ENCODE assay signal across 15 cellular contexts in the genomic region with DNA sequence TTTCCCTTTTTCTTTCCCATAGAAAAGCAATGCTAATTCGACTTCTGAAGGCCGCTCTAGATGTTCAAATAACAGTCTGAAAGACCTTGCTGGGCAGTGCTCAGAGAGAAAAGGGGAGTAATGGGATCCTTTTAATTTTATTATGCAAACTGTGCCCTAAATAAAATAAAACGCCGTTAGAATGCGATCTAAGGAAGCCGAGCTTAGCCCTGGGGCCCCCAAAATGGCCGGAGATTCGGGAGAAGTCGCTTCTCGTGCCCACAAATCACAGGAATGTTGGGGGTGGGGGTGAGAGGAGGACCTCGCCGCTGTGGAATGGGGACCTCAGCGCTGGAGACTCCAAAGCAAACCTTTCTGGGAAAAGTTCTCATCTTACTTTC. TPM values are rescaled to one million over a fixed set of nuclear protein-coding genes. Genes with fewer than 3 reads are reported as not detected.
DNase-seq lines count a peak whose midpoint lies in the region; ATAC-seq and TF ChIP-seq lines count a peak whose summit lies in the region.
"Had no signal": no experiment of that assay in that cellular context is flagged by ENCODE, and none has a peak within 500 bp of the region (broad histone marks: within the 10 kb centered on the region; RNA-seq: fewer than 3 reads in every experiment).

No MANE protein-coding gene starts in this region.

- H3K79me1 ChIP-seq in trophoblast cell (ENCODE audit: low read length) = no peaks in the 10 kb centered on the region

- H4K91ac ChIP-seq in trophoblast cell (ENCODE audit: low read depth, low read length) = no peak overlapping the region

- no peak for ATAC-seq in activated CD8-positive, alpha-beta memory T cell treated with anti-CD3 and anti-CD28 coated beads, Interleukin-2, amount 10 ng/mL, durations not matched to agents 7 days and 5 days
- ATAC-seq: esophagus mucosa had no signal

- H3K27ac Mint-ChIP-seq in activated CD8-positive, alpha-beta memory T cell treated with anti-CD3 and anti-CD28 coated beads, Interleukin-2, amount 10 ng/mL, durations not matched to agents 7 days and 5 days = peak overlapping the region; percentile 33

- no peak for DNase-seq in activated CD8-positive, alpha-beta memory T cell treated with anti-CD3 and anti-CD28 coated beads, Interleukin-2, amount 10 ng/mL, durations not matched to agents 7 days and 5 days
- no peak for DNase-seq in activated CD8-positive, alpha-beta memory T cell treated with anti-CD3 and anti-CD28 coated beads, Interleukin-2, amount 50 U/mL, for 4 hours
- DNase-seq in astrocyte of the cerebellum (ENCODE audit: low read depth) (no peak), kidney epithelial cell (ENCODE audit: low read depth) (no peak), smooth muscle cell (lab: John Stamatoyannopoulos, UW; ENCODE audit: unreplicated experiment) (no peak), SKM-1 (lab: John Stamatoyannopoulos, UW; ENCODE audit: unreplicated experiment) (no peak), trophoblast cell (no peak), kidney glomerular epithelial cell (lab: John Stamatoyannopoulos, UW) (no peak)
- DNase-seq: activated T-cell treated with anti-CD3 and anti-CD28 coated beads, Interleukin-2, amount 50 U/mL, for 1 hour; DND-41; NCI-H1417 treated with DMSO at 0.1 percent for 48 hours; NCI-H526 treated with DMSO at 0.1 percent for 48 hours; stimulated activated CD8-positive, alpha-beta memory T cell treated with anti-CD3 and anti-CD28 coated beads, Interleukin-4, amount 100 ng/mL, for 48 hours had no signal

- H3K18ac ChIP-seq in trophoblast cell (ENCODE audit: low read length) = no peak overlapping the region

- H3K23ac ChIP-seq in trophoblast cell (ENCODE audit: low read length) = no peak overlapping the region

- no peaks in the 10 kb centered on the region for H4K20me1 ChIP-seq in smooth muscle cell (ENCODE audit: low read depth)

- no peaks in the 10 kb centered on the region for H3F3A ChIP-seq in smooth muscle cell (ENCODE audit: low read depth)

- H3K14ac ChIP-seq in trophoblast cell (ENCODE audit: low read length) = no peak overlapping the region

- no peaks in the 10 kb centered on the region for H3K79me2 ChIP-seq in smooth muscle cell (ENCODE audit: low read depth)
- H3K79me2 ChIP-seq in trophoblast cell (ENCODE audit: control insufficient read depth, insufficient read depth, low read length, poor library complexity) = no peaks in the 10 kb centered on the region

- H2BK5ac ChIP-seq in trophoblast cell (ENCODE audit: low read depth, low read length, poor library complexity) = no peak overlapping the region

- H2BK12ac ChIP-seq in trophoblast cell (ENCODE audit: low read length) = no peak overlapping the region

- no peak overlapping the region for H3K9ac ChIP-seq in smooth muscle cell (ENCODE audit: low read depth)
- H3K9ac ChIP-seq in trophoblast cell (ENCODE audit: low read length) = no peak overlapping the region

- H2AK5ac ChIP-seq in trophoblast cell (ENCODE audit: low read length) = no peak overlapping the region

- peak overlapping the region; percentile 74 for H3K4me2 ChIP-seq in smooth muscle cell
- no peak overlapping the region for H3K4me2 ChIP-seq in trophoblast cell (ENCODE audit: low read length)

- no peaks in the 10 kb centered on the region for H3K9me3 ChIP-seq in smooth muscle cell (replicated peaks; ENCODE audit: low read depth)
- H3K9me3 ChIP-seq in trophoblast cell (ENCODE audit: insufficient read depth, low read depth, low read length) = peaks cover 2% of the 10 kb centered on the region

- in situ Hi-C loops in astrocyte of the cerebellum (cut with HindIII; ENCODE audit: low sequenced_read_pairs) = no loop called here

- peak overlapping the region; percentile 55 for H3K4me3 ChIP-seq in astrocyte of the cerebellum (ENCODE audit: low read depth, low read length)
- peak overlapping the region; percentile 65 for H3K4me3 ChIP-seq in kidney epithelial cell (ENCODE audit: low read depth, low read length)
- H3K4me3 ChIP-seq in smooth muscle cell = no peak overlapping the region
- H3K4me3 ChIP-seq in trophoblast cell (ENCODE audit: low read depth, low read length) = no peak overlapping the region

- no peak overlapping the region for H3K4me3 Mint-ChIP-seq in activated CD8-positive, alpha-beta memory T cell treated with anti-CD3 and anti-CD28 coated beads, Interleukin-2, amount 10 ng/mL, durations not matched to agents 7 days and 5 days

- no peaks in the 10 kb centered on the region for H3K9me3 Mint-ChIP-seq in activated CD8-positive, alpha-beta memory T cell treated with anti-CD3 and anti-CD28 coated beads, Interleukin-2, amount 10 ng/mL, durations not matched to agents 7 days and 5 days (ENCODE audit: low read depth)

- H3K36me3 Mint-ChIP-seq in activated CD8-positive, alpha-beta memory T cell treated with anti-CD3 and anti-CD28 coated beads, Interleukin-2, amount 10 ng/mL, durations not matched to agents 7 days and 5 days = peaks cover 7% of the 10 kb centered on the region

- H4K12ac ChIP-seq in trophoblast cell (ENCODE audit: low read depth, low read length) = no peak overlapping the region

- peaks cover 84% of the 10 kb centered on the region for H3K27me3 Mint-ChIP-seq in activated CD8-positive, alpha-beta memory T cell treated with anti-CD3 and anti-CD28 coated beads, Interleukin-2, amount 10 ng/mL, durations not matched to agents 7 days and 5 days

- H3K4me1 ChIP-seq in smooth muscle cell (ENCODE audit: low read depth) (peaks cover 26% of the 10 kb centered on the region), trophoblast cell (ENCODE audit: control insufficient read depth in 1 of 2, insufficient read depth in 2 of 2, low read length in 2 of 2) (peaks cover 16 to 20% of the 10 kb centered on the region in 2 experiments)

- peaks cover 34% of the 10 kb centered on the region for H3K27me3 ChIP-seq in kidney epithelial cell (ENCODE audit: control insufficient read depth, insufficient read depth, low read length)
- H3K27me3 ChIP-seq in smooth muscle cell (ENCODE audit: low read depth) = peaks cover 100% of the 10 kb centered on the region
- H3K27me3 ChIP-seq in trophoblast cell (ENCODE audit: insufficient read depth, low read length) = peaks cover 71% of the 10 kb centered on the region

- H3K36me3 ChIP-seq in kidney epithelial cell (ENCODE audit: control insufficient read depth, insufficient read depth, low read length) (no peaks in the 10 kb centered on the region), smooth muscle cell (ENCODE audit: low read depth) (no peaks in the 10 kb centered on the region), trophoblast cell (ENCODE audit: control insufficient read depth in 1 of 2, insufficient read depth in 2 of 2, low read length in 2 of 2) (no peaks in the 10 kb centered on the region)

- no peak overlapping the region for H4K8ac ChIP-seq in trophoblast cell (ENCODE audit: low read depth, low read length)

- H3K4ac ChIP-seq in trophoblast cell (ENCODE audit: low read depth, low read length) = no peak overlapping the region

- H3K27ac ChIP-seq in smooth muscle cell (ENCODE audit: low read depth) (no peak overlapping the region), trophoblast cell (ENCODE audit: low read depth, low read length) (no peak overlapping the region)
- H3K27ac ChIP-seq: RWPE1 had no signal

- H2AFZ ChIP-seq in smooth muscle cell (ENCODE audit: low read depth) (no peak overlapping the region), trophoblast cell (ENCODE audit: insufficient read depth, low read length, poor library complexity) (no peak overlapping the region)

- WGBS in smooth muscle cell (ENCODE audit: low lambda C conversion rate) = 2% methylated on average over 13 of the region's 13 CpGs
- no CpG with 5 or more reads among the region's 13 CpGs for WGBS in trophoblast cell (ENCODE audit: extremely low coverage, insufficient coverage, insufficient read length)

- no peak overlapping the region for H2BK120ac ChIP-seq in trophoblast cell (ENCODE audit: insufficient read depth, low read length, poor library complexity)

- TF ChIP-seq CTCF in astrocyte of the cerebellum (IDR thresholded peaks at IDR 0.05; ENCODE audit: low read depth, low read length, missing control alignments) = no peak
- no peak for TF ChIP-seq CTCF in kidney epithelial cell (IDR thresholded peaks at IDR 0.05; ENCODE audit: insufficient read depth, low read length, poor library complexity, severe bottlenecking)
- TF ChIP-seq CTCF in smooth muscle cell (IDR thresholded peaks at IDR 0.05; ENCODE audit: borderline replicate concordance, insufficient read depth, poor library complexity, severe bottlenecking) = no peak

- H3K4me1 Mint-ChIP-seq in activated CD8-positive, alpha-beta memory T cell treated with anti-CD3 and anti-CD28 coated beads, Interleukin-2, amount 10 ng/mL, durations not matched to agents 7 days and 5 days = peaks cover 5% of the 10 kb centered on the region

- CTCF ChIA-PET in activated CD8-positive, alpha-beta memory T cell treated with anti-CD3 and anti-CD28 coated beads, Interleukin-2, amount 10 ng/mL, durations not matched to agents 7 days and 5 days (lab: Charles Lee) = no interaction called here

RNA-seq across cellular contexts. Expression of a gene that starts 8.4 kb away (rescaled TPM):
- not detected for total RNA-seq in activated CD8-positive, alpha-beta memory T cell treated with anti-CD3 and anti-CD28 coated beads, Interleukin-2, amount 10 ng/mL, durations not matched to agents 7 days and 5 days
- 18.2 and 19.0 TPM in 2 replicates for total RNA-seq in kidney epithelial cell
- not detected in 2 replicates for total RNA-seq in smooth muscle cell
- not detected in 2 replicates for polyA plus RNA-seq in smooth muscle cell
- 0.04 TPM in 2 replicates for polyA plus RNA-seq in trophoblast cell (2013)
- total RNA-seq: esophagus mucosa had no signal

Comparison
In these comparisons a context has a peak if more than half of its experiments do, and no peak if none do; other contexts are left out.
1. H3K4me3 ChIP-seq: peak in astrocyte of the cerebellum (single experiment) and kidney epithelial cell (single experiment); none in smooth muscle cell (single experiment) and trophoblast cell (single experiment).
2. RNA of a gene that starts 8.4 kb away (total RNA-seq): 18.2 to 19.0 TPM in kidney epithelial cell; not detected in activated CD8-positive, alpha-beta memory T cell treated with anti-CD3 and anti-CD28 coated beads, Interleukin-2, amount 10 ng/mL, durations not matched to agents 7 days and 5 days and not detected in smooth muscle cell; every median in the first group is over 10 times any median in the second.